ENCODE assay signal across 10 cellular contexts in the genomic region with DNA sequence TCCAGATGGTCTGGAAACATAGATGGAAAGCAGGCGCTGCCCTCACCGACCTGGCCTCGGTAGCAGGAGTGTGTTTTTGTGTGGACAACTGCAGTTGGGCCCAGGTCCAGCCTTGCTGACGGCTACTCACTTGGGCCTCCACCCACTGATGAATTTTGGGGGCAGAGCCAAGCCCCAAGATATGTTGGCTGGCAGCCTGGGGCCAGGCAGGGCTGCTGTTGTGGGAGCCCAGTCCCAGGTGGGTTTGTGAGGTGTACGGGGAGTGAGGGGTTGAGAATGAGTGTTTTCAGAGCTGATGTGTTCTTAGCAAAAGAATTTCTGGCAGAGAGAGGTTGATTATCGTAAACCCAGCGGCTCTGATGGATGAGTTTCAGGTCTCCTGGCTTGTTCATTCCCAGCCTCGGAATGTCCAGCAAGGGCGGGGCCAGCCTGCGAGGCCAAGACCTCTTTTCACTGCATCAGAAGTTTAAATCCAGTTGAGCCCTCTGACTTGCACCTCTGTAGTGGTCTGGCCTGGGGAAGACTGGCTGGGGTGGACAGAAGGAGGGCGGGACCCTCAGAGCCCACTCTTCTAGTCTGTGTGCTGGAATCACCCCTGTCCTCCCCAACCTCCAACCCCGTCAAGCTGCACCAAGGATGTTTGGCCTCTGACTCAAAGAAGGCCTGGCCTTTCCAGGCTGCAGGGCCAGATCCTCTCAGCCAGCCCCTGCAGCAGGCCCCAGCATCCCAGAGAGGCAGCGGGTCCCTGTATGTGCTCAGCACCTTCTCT.
DNase-seq lines count a peak whose midpoint lies in the region; ATAC-seq, FAIRE-seq and TF ChIP-seq lines count a peak whose summit lies in the region.
"Had no signal": no experiment of that assay in that cellular context is flagged by ENCODE, and none has a peak within 500 bp of the region (broad histone marks: within the 10 kb centered on the region; RNA-seq: fewer than 3 reads in every experiment).

No MANE protein-coding gene starts in this region.

- TF ChIP-seq POLR2A in A549 (IDR thresholded peaks at IDR 0.05; ENCODE audit: low read length) (no peak), Peyer's patch (IDR thresholded peaks at IDR 0.05) (no peak)

- H3K9me3 Mint-ChIP-seq in neural progenitor cell: peaks cover 2% of the 10 kb centered on the region

- no peaks in the 10 kb centered on the region for H3K79me2 ChIP-seq in neural progenitor cell (ENCODE audit: low read depth)

- H3K9me3 ChIP-seq in A549: no peaks in the 10 kb centered on the region
- H3K9me3 ChIP-seq in Peyer's patch: no peaks in the 10 kb centered on the region
- no peaks in the 10 kb centered on the region for H3K9me3 ChIP-seq in neural progenitor cell (ENCODE audit: low read depth)

- TF ChIP-seq EP300 in A549 (IDR thresholded peaks at IDR 0.05): no peak

- TF ChIP-seq CTCF in A549 (IDR thresholded peaks at IDR 0.05) (no peak), Peyer's patch (IDR thresholded peaks at IDR 0.05) (no peak), neural progenitor cell (IDR thresholded peaks at IDR 0.05) (no peak)

- CTCF ChIA-PET in A549 (lab: Yijun Ruan, JAX): interaction anchor here (2.9 to 4.7 kb wide), 2 partner anchors 11 to 272 kb away, joined by 20 to 30 read pairs; no protein-coding TSS in a partner anchor

- TF ChIP-seq RAD21 in A549 (conservative IDR thresholded peaks at IDR 0.05 in 1 of 2, IDR thresholded peaks at IDR 0.05 in 1 of 2): no peak

- ATAC-seq in A549: peak; percentile 11 to 74; a peak in 3 of 6 replicates
- no peak for ATAC-seq in HG03342 (IDR thresholded peaks at IDR 0.05; ENCODE audit: unreplicated experiment)
- ATAC-seq in HG03139 (IDR thresholded peaks at IDR 0.05; ENCODE audit: unreplicated experiment): no peak
- no peak for ATAC-seq in GM18858 (IDR thresholded peaks at IDR 0.05; ENCODE audit: unreplicated experiment)

- H3K4me2 ChIP-seq in A549: peak overlapping the region; percentile 3; the same call in 1 of the 3 replicates
- no peak overlapping the region for H3K4me2 ChIP-seq in neural progenitor cell

- H3F3A ChIP-seq in neural progenitor cell (ENCODE audit: low read depth): no peaks in the 10 kb centered on the region

- peaks cover 37% of the 10 kb centered on the region for H3K4me1 Mint-ChIP-seq in neural progenitor cell

- H3K27ac ChIP-seq in A549 (peak overlapping the region in 1 of 2 experiments; percentile 51; a peak in 2 of 6 replicates), Peyer's patch (peak overlapping the region; percentile 24 to 75 (median 58)), neural progenitor cell (no peak overlapping the region)

- H4K20me1 ChIP-seq in neural progenitor cell (ENCODE audit: low read depth): peaks cover 7% of the 10 kb centered on the region

- POLR2A ChIA-PET in A549 (lab: Yijun Ruan, JAX): no interaction called here

- DNase-seq in A549 (ENCODE audit: low read depth in 1 of 2, low spot score in 1 of 2): peak in 1 of 2 experiments; percentile 24
- peak in 2 of 3 donors; percentile 57 to 69 for DNase-seq in Peyer's patch
- DNase-seq in fibroblast of peridontal ligament (ENCODE audit: extremely low read depth): peak; percentile 98
- DNase-seq in neural progenitor cell (ENCODE audit: low spot score): no peak
- DNase-seq in SIG-M5 treated with dmso at 0.1 percent for 504 hours (lab: John Stamatoyannopoulos, UW; ENCODE audit: unreplicated experiment): no peak
- DNase-seq: effector CD4-positive, alpha-beta T cell; nucleus accumbens had no signal

- H3K27me3 ChIP-seq in Peyer's patch: no peaks in the 10 kb centered on the region
- H3K27me3 ChIP-seq in neural progenitor cell: no peaks in the 10 kb centered on the region

- no peak overlapping the region for H3K9ac ChIP-seq in neural progenitor cell

- H3K36me3 ChIP-seq in Peyer's patch (no peaks in the 10 kb centered on the region), neural progenitor cell (no peaks in the 10 kb centered on the region)

- H3K27ac Mint-ChIP-seq in neural progenitor cell: peak overlapping the region; percentile 29

- H3K27me3 Mint-ChIP-seq in neural progenitor cell (ENCODE audit: insufficient read depth, low read depth): peaks cover 7% of the 10 kb centered on the region

- WGBS in A549 (ENCODE audit: missing lambda C conversion rate): 78% methylated on average over 12 of the region's 13 CpGs

- FAIRE-seq in A549 (lab: Jason Lieb, UNC): no peak

- H3K4me3 ChIP-seq in A549 (no peak overlapping the region), Peyer's patch (no peak overlapping the region), neural progenitor cell (no peak overlapping the region)

- no peak overlapping the region for H2AFZ ChIP-seq in neural progenitor cell (replicated peaks)

- H3K36me3 Mint-ChIP-seq in neural progenitor cell: peaks cover 1% of the 10 kb centered on the region

- H3K4me1 ChIP-seq in A549: peaks cover 11% of the 10 kb centered on the region
- peaks cover 0 to 11% (median 0%) of the 10 kb centered on the region in 4 donors for H3K4me1 ChIP-seq in Peyer's patch
- no peaks in the 10 kb centered on the region for H3K4me1 ChIP-seq in neural progenitor cell

- H3K4me3 Mint-ChIP-seq in neural progenitor cell: no peak overlapping the region

TF ChIP-seq in A549, 52 proteins besides CTCF, POLR2A, EP300 and RAD21:
- no peak for TF ChIP-seq EHF (CRISPR knock-in tag; IDR thresholded peaks at IDR 0.05)
- no peak for TF ChIP-seq TFCP2L1 (CRISPR knock-in tag; IDR thresholded peaks at IDR 0.05)
- no peak for TF ChIP-seq FOSL2 (IDR thresholded peaks at IDR 0.05)
- TF ChIP-seq FOSL2 (CRISPR knock-in tag; IDR thresholded peaks at IDR 0.05): no peak
- TF ChIP-seq HOXB5 (CRISPR knock-in tag; IDR thresholded peaks at IDR 0.05): no peak
- no peak for TF ChIP-seq JUNB (IDR thresholded peaks at IDR 0.05)
- TF ChIP-seq MYC (IDR thresholded peaks at IDR 0.05; ENCODE audit: borderline replicate concordance, low read length): no peak
- TF ChIP-seq, protein P1, sequence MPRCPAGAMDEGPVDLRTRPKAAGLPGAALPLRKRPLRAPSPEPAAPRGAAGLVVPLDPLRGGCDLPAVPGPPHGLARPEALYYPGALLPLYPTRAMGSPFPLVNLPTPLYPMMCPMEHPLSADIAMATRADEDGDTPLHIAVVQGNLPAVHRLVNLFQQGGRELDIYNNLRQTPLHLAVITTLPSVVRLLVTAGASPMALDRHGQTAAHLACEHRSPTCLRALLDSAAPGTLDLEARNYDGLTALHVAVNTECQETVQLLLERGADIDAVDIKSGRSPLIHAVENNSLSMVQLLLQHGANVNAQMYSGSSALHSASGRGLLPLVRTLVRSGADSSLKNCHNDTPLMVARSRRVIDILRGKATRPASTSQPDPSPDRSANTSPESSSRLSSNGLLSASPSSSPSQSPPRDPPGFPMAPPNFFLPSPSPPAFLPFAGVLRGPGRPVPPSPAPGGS (IDR thresholded peaks at IDR 0.05): no peak

Comparison
In these comparisons a context has a peak if more than half of its experiments do, and no peak if none do; other contexts are left out.
1. ATAC-seq: peak in A549 (2 of 2); none in HG03342 (single experiment), HG03139 (single experiment) and GM18858 (single experiment).
2. DNase-seq: peak in Peyer's patch (2 of 3) and fibroblast of peridontal ligament (single experiment); none in neural progenitor cell (single experiment) and SIG-M5 treated with dmso at 0.1 percent for 504 hours (single experiment).